ENCODE assay signal across 8 cellular contexts in genomic region chr4:42398448-42399355, GRCh38. TPM values are rescaled to one million over a fixed set of nuclear protein-coding genes. Genes with fewer than 3 reads are reported as not detected.
A peak's percentile ranks its signal among the peaks of the same experiment; 100 is the strongest.
DNase-seq lines count a peak whose midpoint lies in the region; ATAC-seq and TF ChIP-seq lines count a peak whose summit lies in the region.

No MANE protein-coding gene starts in this region.

- peak overlapping the region; percentile 71 for H3K4me3 ChIP-seq in MM.1S (ENCODE audit: low read length)
- H3K4me3 ChIP-seq in epithelial cell of proximal tubule (ENCODE audit: low read depth, low read length) = peak overlapping the region; percentile 64
- no peak overlapping the region for H3K4me3 ChIP-seq in uterus

- TF ChIP-seq POLR2A in uterus (IDR thresholded peaks at IDR 0.05) = no peak

- DNase-seq in DMS114 treated with DMSO at 0.1 percent for 48 hours (lab: John Stamatoyannopoulos, UW; ENCODE audit: unreplicated experiment) (peak; percentile 18), MM.1S (no peak), epithelial cell of proximal tubule (ENCODE audit: low read depth) (no peak), omental fat pad (ENCODE audit: low spot score) (no peak), amniotic stem cell (lab: John Stamatoyannopoulos, UW) (no peak), uterus (no peak), COLO829 (ENCODE audit: low spot score) (no peak)

- H3K27ac ChIP-seq in MM.1S (ENCODE audit: low read length) (no peak overlapping the region), uterus (no peak overlapping the region)

- H4K20me1 ChIP-seq in MM.1S (ENCODE audit: insufficient read depth, low read length) = no peaks in the 10 kb centered on the region

- H3F3A ChIP-seq in MM.1S (ENCODE audit: insufficient read depth, low read length) = no peaks in the 10 kb centered on the region

- H3K27me3 ChIP-seq in MM.1S (replicated peaks; ENCODE audit: insufficient read depth, low read length) = peaks cover 24% of the 10 kb centered on the region
- peaks cover 6 to 26% of the 10 kb centered on the region in 2 donors for H3K27me3 ChIP-seq in uterus

- H3K9ac ChIP-seq in MM.1S (ENCODE audit: low read length) = no peak overlapping the region

- H3K4me1 ChIP-seq in MM.1S (ENCODE audit: low read length) (0 out of 2 replicates have a peak, but pooled peaks cover 3% of the 10 kb centered on the region), uterus (peaks cover 0 to 5% of the 10 kb centered on the region in 2 donors)

- H3K36me3 ChIP-seq in MM.1S (replicated peaks; ENCODE audit: insufficient read depth, low read length) (no peaks in the 10 kb centered on the region), uterus (no peaks in the 10 kb centered on the region)

- no peaks in the 10 kb centered on the region for H3K9me2 ChIP-seq in MM.1S (replicated peaks; ENCODE audit: insufficient read depth, low read length)

- TF ChIP-seq CTCF in MM.1S (IDR thresholded peaks at IDR 0.05; ENCODE audit: low read length) (no peak; the same call in 1 of the 2 replicates), epithelial cell of proximal tubule (conservative IDR thresholded peaks at IDR 0.05; ENCODE audit: low read depth, low read length) (peak; percentile 15), omental fat pad (IDR thresholded peaks at IDR 0.05) (no peak), uterus (IDR thresholded peaks at IDR 0.05) (no peak)

- intact Hi-C loops in uterus (cut with DNase I; ENCODE audit: low total_unique reads) = no loop called here

- peak overlapping the region; percentile 99 for H3K4me2 ChIP-seq in MM.1S (ENCODE audit: low read depth, low read length)

- no peaks in the 10 kb centered on the region for H3K9me3 ChIP-seq in MM.1S (replicated peaks; ENCODE audit: insufficient read depth, low read length)
- no peaks in the 10 kb centered on the region for H3K9me3 ChIP-seq in uterus

- ATAC-seq in omental fat pad (ENCODE audit: low FRiP score) (peak; percentile 33), GM21526 (IDR thresholded peaks at IDR 0.05; ENCODE audit: low FRiP score, unreplicated experiment) (no peak)

- H3K79me2 ChIP-seq in MM.1S (ENCODE audit: low read length) = no peaks in the 10 kb centered on the region

- peak overlapping the region; percentile 69 for H2AFZ ChIP-seq in MM.1S (ENCODE audit: low read length)

RNA-seq across cellular contexts. Expression of gene SHISA3, which starts 1.4 kb away (rescaled TPM):
- 3.0 and 3.6 TPM in 2 replicates for total RNA-seq in epithelial cell of proximal tubule
- total RNA-seq in omental fat pad = 10 to 100 TPM in 1 of 4 donors, 1 to 10 TPM in 3; 1.8 to 10.1 (median 4.0) TPM
- total RNA-seq in uterus = 1 to 10 TPM in 1 of 4 donors, under 1 TPM in 3; 0.37 to 1.8 (median 0.55) TPM

Comparison
In these comparisons a context has a peak if more than half of its experiments do, and no peak if none do; other contexts are left out.
1. H3K4me3 ChIP-seq: peak in MM.1S (single experiment) and epithelial cell of proximal tubule (single experiment); none in uterus (0 of 2).